ENCODE assay signal across 1 cellular context in the genomic region with DNA sequence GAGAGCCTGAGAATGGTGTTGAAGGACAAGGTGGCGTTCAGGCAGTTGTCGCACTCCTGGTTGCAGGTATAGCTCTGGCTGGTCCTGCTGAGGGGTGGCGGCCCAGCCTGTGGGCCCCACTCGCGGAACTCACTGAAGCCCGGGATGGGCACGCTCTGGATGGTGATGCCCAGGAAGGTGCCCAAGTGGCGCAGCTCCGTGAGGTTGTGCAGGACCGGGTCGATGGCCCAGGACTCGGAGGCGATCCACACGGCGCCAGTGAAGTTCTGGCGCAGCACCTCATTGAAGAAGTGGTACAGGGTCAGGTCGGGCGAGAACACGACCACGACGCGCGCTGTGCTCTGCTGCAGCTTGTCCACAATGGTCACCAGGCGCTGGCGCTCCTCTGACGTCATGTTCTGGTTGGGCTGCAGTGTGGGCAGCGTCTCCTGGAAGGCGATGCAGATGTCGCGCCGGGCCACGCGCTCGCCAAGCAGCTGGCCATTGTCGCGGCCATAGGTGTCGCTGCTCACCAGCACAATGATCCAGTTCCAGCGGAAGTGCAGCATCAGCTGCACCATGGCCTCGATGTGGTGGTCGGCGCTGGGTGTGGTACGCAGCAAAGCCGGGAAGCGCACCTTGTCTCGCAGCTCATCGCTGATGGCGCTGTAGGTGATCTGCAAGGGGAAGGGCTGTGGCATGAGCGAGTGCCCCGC.
TF ChIP-seq lines count a peak whose summit lies in the region.

No MANE protein-coding gene starts in this region.

TF ChIP-seq in K562, 482 proteins besides CTCF, POLR2A, EP300 and RAD21 (continued from another document and continues in another):
- TF ChIP-seq, protein P1, sequence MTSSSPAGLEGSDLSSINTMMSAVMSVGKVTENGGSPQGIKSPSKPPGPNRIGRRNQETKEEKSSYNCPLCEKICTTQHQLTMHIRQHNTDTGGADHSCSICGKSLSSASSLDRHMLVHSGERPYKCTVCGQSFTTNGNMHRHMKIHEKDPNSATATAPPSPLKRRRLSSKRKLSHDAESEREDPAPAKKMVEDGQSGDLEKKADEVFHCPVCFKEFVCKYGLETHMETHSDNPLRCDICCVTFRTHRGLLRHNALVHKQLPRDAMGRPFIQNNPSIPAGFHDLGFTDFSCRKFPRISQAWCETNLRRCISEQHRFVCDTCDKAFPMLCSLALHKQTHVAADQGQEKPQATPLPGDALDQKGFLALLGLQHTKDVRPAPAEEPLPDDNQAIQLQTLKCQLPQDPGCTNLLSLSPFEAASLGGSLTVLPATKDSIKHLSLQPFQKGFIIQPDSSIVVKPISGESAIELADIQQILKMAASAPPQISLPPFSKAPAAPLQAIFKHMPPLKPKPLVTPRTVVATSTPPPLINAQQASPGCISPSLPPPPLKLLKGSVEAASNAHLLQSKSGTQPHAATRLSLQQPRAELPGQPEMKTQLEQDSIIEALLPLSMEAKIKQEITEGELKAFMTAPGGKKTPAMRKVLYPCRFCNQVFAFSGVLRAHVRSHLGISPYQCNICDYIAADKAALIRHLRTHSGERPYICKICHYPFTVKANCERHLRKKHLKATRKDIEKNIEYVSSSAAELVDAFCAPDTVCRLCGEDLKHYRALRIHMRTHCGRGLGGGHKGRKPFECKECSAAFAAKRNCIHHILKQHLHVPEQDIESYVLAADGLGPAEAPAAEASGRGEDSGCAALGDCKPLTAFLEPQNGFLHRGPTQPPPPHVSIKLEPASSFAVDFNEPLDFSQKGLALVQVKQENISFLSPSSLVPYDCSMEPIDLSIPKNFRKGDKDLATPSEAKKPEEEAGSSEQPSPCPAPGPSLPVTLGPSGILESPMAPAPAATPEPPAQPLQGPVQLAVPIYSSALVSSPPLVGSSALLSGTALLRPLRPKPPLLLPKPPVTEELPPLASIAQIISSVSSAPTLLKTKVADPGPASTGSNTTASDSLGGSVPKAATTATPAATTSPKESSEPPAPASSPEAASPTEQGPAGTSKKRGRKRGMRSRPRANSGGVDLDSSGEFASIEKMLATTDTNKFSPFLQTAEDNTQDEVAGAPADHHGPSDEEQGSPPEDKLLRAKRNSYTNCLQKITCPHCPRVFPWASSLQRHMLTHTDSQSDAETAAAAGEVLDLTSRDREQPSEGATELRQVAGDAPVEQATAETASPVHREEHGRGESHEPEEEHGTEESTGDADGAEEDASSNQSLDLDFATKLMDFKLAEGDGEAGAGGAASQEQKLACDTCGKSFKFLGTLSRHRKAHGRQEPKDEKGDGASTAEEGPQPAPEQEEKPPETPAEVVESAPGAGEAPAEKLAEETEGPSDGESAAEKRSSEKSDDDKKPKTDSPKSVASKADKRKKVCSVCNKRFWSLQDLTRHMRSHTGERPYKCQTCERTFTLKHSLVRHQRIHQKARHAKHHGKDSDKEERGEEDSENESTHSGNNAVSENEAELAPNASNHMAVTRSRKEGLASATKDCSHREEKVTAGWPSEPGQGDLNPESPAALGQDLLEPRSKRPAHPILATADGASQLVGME (CRISPR knock-in tag; IDR thresholded peaks at IDR 0.05): no peak
- TF ChIP-seq ETV1 (tag; conservative IDR thresholded peaks at IDR 0.05; ENCODE audit: low read depth): peak; percentile 66
- TF ChIP-seq TFAM (CRISPR knock-in tag; conservative IDR thresholded peaks at IDR 0.05): no peak
- TF ChIP-seq ETV5 (CRISPR knock-in tag; IDR thresholded peaks at IDR 0.05; ENCODE audit: low read depth): no peak; the same call in 1 of the 2 replicates
- TF ChIP-seq RBM22 (IDR thresholded peaks at IDR 0.05; ENCODE audit: low read depth, low read length, poor library complexity, severe bottlenecking): no peak
- 0 out of 2 replicates have a peak, but pooled peaks have one; percentile 20 for TF ChIP-seq GABPA (tag; conservative IDR thresholded peaks at IDR 0.05; ENCODE audit: low read depth)
- no peak for TF ChIP-seq TCF3 (CRISPR knock-in tag; IDR thresholded peaks at IDR 0.05)
- TF ChIP-seq, protein P2, sequence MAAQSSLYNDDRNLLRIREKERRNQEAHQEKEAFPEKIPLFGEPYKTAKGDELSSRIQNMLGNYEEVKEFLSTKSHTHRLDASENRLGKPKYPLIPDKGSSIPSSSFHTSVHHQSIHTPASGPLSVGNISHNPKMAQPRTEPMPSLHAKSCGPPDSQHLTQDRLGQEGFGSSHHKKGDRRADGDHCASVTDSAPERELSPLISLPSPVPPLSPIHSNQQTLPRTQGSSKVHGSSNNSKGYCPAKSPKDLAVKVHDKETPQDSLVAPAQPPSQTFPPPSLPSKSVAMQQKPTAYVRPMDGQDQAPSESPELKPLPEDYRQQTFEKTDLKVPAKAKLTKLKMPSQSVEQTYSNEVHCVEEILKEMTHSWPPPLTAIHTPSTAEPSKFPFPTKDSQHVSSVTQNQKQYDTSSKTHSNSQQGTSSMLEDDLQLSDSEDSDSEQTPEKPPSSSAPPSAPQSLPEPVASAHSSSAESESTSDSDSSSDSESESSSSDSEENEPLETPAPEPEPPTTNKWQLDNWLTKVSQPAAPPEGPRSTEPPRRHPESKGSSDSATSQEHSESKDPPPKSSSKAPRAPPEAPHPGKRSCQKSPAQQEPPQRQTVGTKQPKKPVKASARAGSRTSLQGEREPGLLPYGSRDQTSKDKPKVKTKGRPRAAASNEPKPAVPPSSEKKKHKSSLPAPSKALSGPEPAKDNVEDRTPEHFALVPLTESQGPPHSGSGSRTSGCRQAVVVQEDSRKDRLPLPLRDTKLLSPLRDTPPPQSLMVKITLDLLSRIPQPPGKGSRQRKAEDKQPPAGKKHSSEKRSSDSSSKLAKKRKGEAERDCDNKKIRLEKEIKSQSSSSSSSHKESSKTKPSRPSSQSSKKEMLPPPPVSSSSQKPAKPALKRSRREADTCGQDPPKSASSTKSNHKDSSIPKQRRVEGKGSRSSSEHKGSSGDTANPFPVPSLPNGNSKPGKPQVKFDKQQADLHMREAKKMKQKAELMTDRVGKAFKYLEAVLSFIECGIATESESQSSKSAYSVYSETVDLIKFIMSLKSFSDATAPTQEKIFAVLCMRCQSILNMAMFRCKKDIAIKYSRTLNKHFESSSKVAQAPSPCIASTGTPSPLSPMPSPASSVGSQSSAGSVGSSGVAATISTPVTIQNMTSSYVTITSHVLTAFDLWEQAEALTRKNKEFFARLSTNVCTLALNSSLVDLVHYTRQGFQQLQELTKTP (IDR thresholded peaks at IDR 0.05; ENCODE audit: low read depth in 1 of 2, partially characterized antibody in 2 of 2): no peak
- TF ChIP-seq MNT (conservative IDR thresholded peaks at IDR 0.05): peak in 1 of 2 experiments; percentile 53; a peak in 2 of 4 replicates
- TF ChIP-seq, protein P3, sequence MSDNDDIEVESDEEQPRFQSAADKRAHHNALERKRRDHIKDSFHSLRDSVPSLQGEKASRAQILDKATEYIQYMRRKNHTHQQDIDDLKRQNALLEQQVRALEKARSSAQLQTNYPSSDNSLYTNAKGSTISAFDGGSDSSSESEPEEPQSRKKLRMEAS (CRISPR knock-in tag; IDR thresholded peaks at IDR 0.05): peak; percentile 82
- TF ChIP-seq YBX1 (IDR thresholded peaks at IDR 0.05): no peak
- TF ChIP-seq MYC (IDR thresholded peaks at IDR 0.05; ENCODE audit: low read depth, low read length): peak; percentile 53
- no peak for TF ChIP-seq MYC (CRISPR knock-in tag; IDR thresholded peaks at IDR 0.05; ENCODE audit: borderline replicate concordance, low read depth)
- no peak for TF ChIP-seq DMBX1 (CRISPR knock-in tag; IDR thresholded peaks at IDR 0.05; ENCODE audit: borderline replicate concordance)
- no peak for TF ChIP-seq ZNF217 (CRISPR knock-in tag; IDR thresholded peaks at IDR 0.05)
- TF ChIP-seq ZKSCAN1 (IDR thresholded peaks at IDR 0.05; ENCODE audit: low read depth, low read length): no peak; the same call in 1 of the 2 replicates
- no peak for TF ChIP-seq KDM2B (CRISPR knock-in tag; IDR thresholded peaks at IDR 0.05)
- no peak for TF ChIP-seq RHOXF2B (CRISPR knock-in tag; conservative IDR thresholded peaks at IDR 0.05)
- TF ChIP-seq GABPB1 (CRISPR knock-in tag; IDR thresholded peaks at IDR 0.05): peak; percentile 73
- 0 out of 2 replicates have a peak, but pooled peaks have one; percentile 11 for TF ChIP-seq ZNF431 (CRISPR knock-in tag; IDR thresholded peaks at IDR 0.05)
- no peak for TF ChIP-seq U2AF2 (optimal IDR thresholded peaks at IDR 0.05; ENCODE audit: low read depth, low read length)
- TF ChIP-seq HMG20A (CRISPR knock-in tag; conservative IDR thresholded peaks at IDR 0.05): no peak
- no peak for TF ChIP-seq ZKSCAN8 (CRISPR knock-in tag; IDR thresholded peaks at IDR 0.05)
- TF ChIP-seq TSC22D4 (tag; IDR thresholded peaks at IDR 0.05): no peak
- no peak for TF ChIP-seq CHD4 (IDR thresholded peaks at IDR 0.05; ENCODE audit: insufficient read depth, insufficient replicate concordance, low read depth, low read length, poor library complexity, severe bottlenecking)
- TF ChIP-seq, protein P4, sequence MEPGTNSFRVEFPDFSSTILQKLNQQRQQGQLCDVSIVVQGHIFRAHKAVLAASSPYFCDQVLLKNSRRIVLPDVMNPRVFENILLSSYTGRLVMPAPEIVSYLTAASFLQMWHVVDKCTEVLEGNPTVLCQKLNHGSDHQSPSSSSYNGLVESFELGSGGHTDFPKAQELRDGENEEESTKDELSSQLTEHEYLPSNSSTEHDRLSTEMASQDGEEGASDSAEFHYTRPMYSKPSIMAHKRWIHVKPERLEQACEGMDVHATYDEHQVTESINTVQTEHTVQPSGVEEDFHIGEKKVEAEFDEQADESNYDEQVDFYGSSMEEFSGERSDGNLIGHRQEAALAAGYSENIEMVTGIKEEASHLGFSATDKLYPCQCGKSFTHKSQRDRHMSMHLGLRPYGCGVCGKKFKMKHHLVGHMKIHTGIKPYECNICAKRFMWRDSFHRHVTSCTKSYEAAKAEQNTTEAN (CRISPR knock-in tag; IDR thresholded peaks at IDR 0.05): no peak
- TF ChIP-seq NCOA4 (IDR thresholded peaks at IDR 0.05; ENCODE audit: partially characterized antibody): no peak
- no peak for TF ChIP-seq MYBL2 (IDR thresholded peaks at IDR 0.05; ENCODE audit: low read depth)
- no peak for TF ChIP-seq MYBL2 (CRISPR knock-in tag; IDR thresholded peaks at IDR 0.05; ENCODE audit: borderline replicate concordance)
- TF ChIP-seq NR1H2 (CRISPR knock-in tag; IDR thresholded peaks at IDR 0.05): no peak
- TF ChIP-seq ZNF24 (IDR thresholded peaks at IDR 0.05): no peak
- peak; percentile 90 for TF ChIP-seq CREB1 (IDR thresholded peaks at IDR 0.05)
- TF ChIP-seq CREB1 (CRISPR knock-in tag; IDR thresholded peaks at IDR 0.05): peak; percentile 93
- no peak for TF ChIP-seq ZNF133 (CRISPR knock-in tag; IDR thresholded peaks at IDR 0.05)
- no peak for TF ChIP-seq ZNF780A (CRISPR knock-in tag; IDR thresholded peaks at IDR 0.05)
- no peak for TF ChIP-seq MTA3 (IDR thresholded peaks at IDR 0.05; ENCODE audit: borderline replicate concordance)
- TF ChIP-seq FOXP1 (CRISPR knock-in tag; IDR thresholded peaks at IDR 0.05): no peak
- TF ChIP-seq HDAC1 (IDR thresholded peaks at IDR 0.05): no peak
- TF ChIP-seq SMC3 (conservative IDR thresholded peaks at IDR 0.05; ENCODE audit: insufficient read depth, low read depth, low read length): 0 out of 2 replicates have a peak, but pooled peaks have one; percentile 33
- no peak for TF ChIP-seq PHTF2 (CRISPR knock-in tag; IDR thresholded peaks at IDR 0.05)
- TF ChIP-seq ZNF316 (IDR thresholded peaks at IDR 0.05): no peak
- no peak for TF ChIP-seq ID3 (CRISPR knock-in tag; IDR thresholded peaks at IDR 0.05)
- no peak for TF ChIP-seq ID3 (tag; IDR thresholded peaks at IDR 0.05)
- TF ChIP-seq PBX2 (CRISPR knock-in tag; IDR thresholded peaks at IDR 0.05; ENCODE audit: low read depth): no peak
- no peak for TF ChIP-seq PBX2 (tag; conservative IDR thresholded peaks at IDR 0.05; ENCODE audit: low read depth)
- TF ChIP-seq, protein P5, sequence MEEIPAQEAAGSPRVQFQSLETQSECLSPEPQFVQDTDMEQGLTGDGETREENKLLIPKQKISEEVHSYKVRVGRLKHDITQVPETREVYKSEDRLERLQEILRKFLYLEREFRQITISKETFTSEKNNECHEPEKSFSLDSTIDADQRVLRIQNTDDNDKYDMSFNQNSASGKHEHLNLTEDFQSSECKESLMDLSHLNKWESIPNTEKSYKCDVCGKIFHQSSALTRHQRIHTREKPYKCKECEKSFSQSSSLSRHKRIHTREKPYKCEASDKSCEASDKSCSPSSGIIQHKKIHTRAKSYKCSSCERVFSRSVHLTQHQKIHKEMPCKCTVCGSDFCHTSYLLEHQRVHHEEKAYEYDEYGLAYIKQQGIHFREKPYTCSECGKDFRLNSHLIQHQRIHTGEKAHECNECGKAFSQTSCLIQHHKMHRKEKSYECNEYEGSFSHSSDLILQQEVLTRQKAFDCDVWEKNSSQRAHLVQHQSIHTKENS (CRISPR knock-in tag; IDR thresholded peaks at IDR 0.05): no peak
